Comparison of ENCODE assay signal across 8 cellular contexts in the genomic region with DNA sequence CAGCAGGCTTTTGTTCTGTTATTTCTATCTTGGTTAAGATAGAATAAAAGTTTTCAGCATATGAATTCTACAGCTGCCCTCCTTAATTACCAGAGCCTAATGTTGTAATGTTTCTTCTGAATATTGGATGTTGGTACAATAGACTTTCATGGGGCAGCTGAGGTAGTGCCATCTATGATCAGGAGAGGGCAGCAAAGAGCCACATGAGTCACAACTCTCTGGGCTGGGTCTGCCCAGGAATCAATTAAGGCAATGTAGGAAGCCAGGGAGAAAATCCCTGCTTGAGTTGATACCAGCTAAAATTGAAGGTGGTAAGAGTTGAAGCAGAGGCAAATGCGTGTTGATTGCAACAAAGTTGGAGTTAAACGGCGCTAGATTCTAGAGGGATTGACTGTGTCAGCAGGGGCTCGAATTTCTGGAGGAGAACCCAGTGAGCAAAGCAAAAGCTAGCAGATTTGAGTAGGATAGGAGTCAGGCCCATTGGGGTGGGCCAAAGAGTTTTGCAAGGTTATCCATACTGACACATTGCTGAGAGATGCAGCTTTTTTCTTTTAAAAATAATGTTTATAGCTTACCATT. TPM values are rescaled to one million over a fixed set of nuclear protein-coding genes. Genes with fewer than 3 reads are reported as not detected.
A peak's percentile ranks its signal among the peaks of the same experiment; 100 is the strongest.
DNase-seq lines count a peak whose midpoint lies in the region; ATAC-seq and TF ChIP-seq lines count a peak whose summit lies in the region.

No MANE protein-coding gene starts in this region.

- H3K9me3 Mint-ChIP-seq in chondrocyte (ENCODE audit: low read depth), result no peaks in the 10 kb centered on the region

- H3K36me3 ChIP-seq in right lobe of liver, result no peaks in the 10 kb centered on the region

- ATAC-seq in HG02852 (IDR thresholded peaks at IDR 0.05; ENCODE audit: unreplicated experiment), result peak; percentile 89
- peak; percentile 98 to 99 (median 98) for ATAC-seq in right lobe of liver

- H3K4me3 Mint-ChIP-seq in chondrocyte (ENCODE audit: unreplicated experiment), result no peak overlapping the region

- TF ChIP-seq CTCF in chondrocyte (IDR thresholded peaks at IDR 0.05) (peak; percentile 89), right lobe of liver (IDR thresholded peaks at IDR 0.05) (peak; percentile 76 to 89 (median 85))

- peaks cover 23% of the 10 kb centered on the region for H3K27me3 Mint-ChIP-seq in chondrocyte (ENCODE audit: low read depth)

- 27% methylated on average over 4 of the region's 4 CpGs for WGBS in right lobe of liver (ENCODE audit: insufficient coverage, low coverage, low lambda C conversion rate, missing lambda C conversion rate)

- no peak overlapping the region for H3K27ac Mint-ChIP-seq in chondrocyte (ENCODE audit: unreplicated experiment)

- H3K4me1 Mint-ChIP-seq in chondrocyte (ENCODE audit: low read depth), result peaks cover 3% of the 10 kb centered on the region

- H3K27ac ChIP-seq in right lobe of liver, result no peak overlapping the region

- H3K4me1 ChIP-seq in right lobe of liver, result no peaks in the 10 kb centered on the region

- no peaks in the 10 kb centered on the region for H3K9me3 ChIP-seq in right lobe of liver

- DNase-seq in NCI-H2107 treated with DMSO at 0.1 percent for 48 hours (lab: John Stamatoyannopoulos, UW; ENCODE audit: unreplicated experiment) (peak; percentile 21), NCI-H2107 (lab: John Stamatoyannopoulos, UW) (no peak), NCI-H2171 treated with DMSO at 0.1 percent for 48 hours (lab: John Stamatoyannopoulos, UW) (peak; percentile 52), chondrocyte (ENCODE audit: low spot score) (no peak), right lobe of liver (peak in 1 of 3 donors; percentile 65)
- DNase-seq in activated CD4-positive, CD25-positive, alpha-beta regulatory T cell treated with anti-CD3 and anti-CD28 coated beads, Interleukin-2, amount 50 U/mL, for 72 hours, result peak; percentile 66
- DNase-seq in stimulated activated CD4-positive, alpha-beta T cell treated with anti-CD3 and anti-CD28 coated beads, TNF-alpha, amount 100 ng/mL, for 48 hours (ENCODE audit: low read depth in 3 of 3), result peak; percentile 22 to 37 (median 23)

- no peak overlapping the region for H3K4me3 ChIP-seq in right lobe of liver

- intact Hi-C loops in right lobe of liver (cut with DNase I), result no loop called here

- no peaks in the 10 kb centered on the region for H3K36me3 Mint-ChIP-seq in chondrocyte (ENCODE audit: low read depth)

- H3K27me3 ChIP-seq in right lobe of liver, result no peaks in the 10 kb centered on the region

- TF ChIP-seq POLR2A in right lobe of liver (IDR thresholded peaks at IDR 0.05), result no peak

RNA-seq across cellular contexts. Expression of a gene that starts 10.6 kb away (rescaled TPM):
- total RNA-seq in chondrocyte, result not detected in 3 replicates
- total RNA-seq in right lobe of liver, result not detected

Comparison
In these comparisons a context has a peak if more than half of its experiments do, and no peak if none do; other contexts are left out.
1. DNase-seq: peak in NCI-H2107 treated with DMSO at 0.1 percent for 48 hours (single experiment), NCI-H2171 treated with DMSO at 0.1 percent for 48 hours (single experiment), activated CD4-positive, CD25-positive, alpha-beta regulatory T cell treated with anti-CD3 and anti-CD28 coated beads, Interleukin-2, amount 50 U/mL, for 72 hours (single experiment) and stimulated activated CD4-positive, alpha-beta T cell treated with anti-CD3 and anti-CD28 coated beads, TNF-alpha, amount 100 ng/mL, for 48 hours (3 of 3); none in NCI-H2107 (single experiment) and chondrocyte (single experiment).